In genomic region chr1:113917400-113918082, GRCh38 we compare ENCODE assay signal across 24 cellular contexts. TPM values are rescaled to one million over a fixed set of nuclear protein-coding genes. Genes with fewer than 3 reads are reported as not detected.
DNase-seq lines count a peak whose midpoint lies in the region; ATAC-seq, FAIRE-seq and TF ChIP-seq lines count a peak whose summit lies in the region.
"Had no signal": no experiment of that assay in that cellular context is flagged by ENCODE, and none has a peak within 500 bp of the region (broad histone marks: within the 10 kb centered on the region; RNA-seq: fewer than 3 reads in every experiment).

No MANE protein-coding gene starts in this region.

- H4K91ac ChIP-seq in neuronal stem cell (ENCODE audit: low read depth, low read length, poor library complexity) = no peak overlapping the region

- H3K23ac ChIP-seq in neuronal stem cell (ENCODE audit: low read depth, low read length, poor library complexity) = no peak overlapping the region

- no peak overlapping the region for H3K4ac ChIP-seq in neuronal stem cell (ENCODE audit: low read length)

- H4K8ac ChIP-seq in neuronal stem cell (ENCODE audit: low read depth, low read length) = no peak overlapping the region

- no peak overlapping the region for H2BK12ac ChIP-seq in neuronal stem cell (ENCODE audit: low read length)

- H3K36me3 Mint-ChIP-seq in activated CD4-positive, alpha-beta T cell treated with anti-CD3 and anti-CD28 coated beads for 36 hours (ENCODE audit: low read depth) = peaks cover 4% of the 10 kb centered on the region
- H3K36me3 Mint-ChIP-seq in activated CD4-positive, alpha-beta T cell treated with anti-CD3 and anti-CD28 coated beads, Interleukin-2, amount 10 ng/mL, durations not matched to agents 7 days and 5 days (ENCODE audit: low read depth) = peaks cover 14% of the 10 kb centered on the region
- H3K36me3 Mint-ChIP-seq: activated CD4-positive, alpha-beta memory T cell treated with anti-CD3 and anti-CD28 coated beads for 36 hours; natural killer cell treated with Interleukin-12 subunit alpha and Interleukin-12 subunit beta and Interleukin-15 and Interleukin-18, amount 100 ng/mL, for 72 hours had no signal

- no CpG with 5 or more reads among the region's 2 CpGs for WGBS in neuronal stem cell (ENCODE audit: extremely low coverage in 2 of 2, insufficient read length in 2 of 2, insufficient replicate concordance in 1 of 2), 2 donors

- H2AFZ ChIP-seq in neuronal stem cell (ENCODE audit: low read length) = no peak overlapping the region

- H3K27ac ChIP-seq in neuronal stem cell (replicated peaks; ENCODE audit: low read length) = no peak overlapping the region
- H3K27ac ChIP-seq: ascending aorta, psoas muscle, upper lobe of right lung, VCaP had no signal

- no peak overlapping the region for H3K18ac ChIP-seq in neuronal stem cell (ENCODE audit: low read length)

- POLR2A ChIA-PET in activated CD4-positive, alpha-beta T cell treated with anti-CD3 and anti-CD28 coated beads for 36 hours (lab: Charles Lee) = interaction anchor here (0.5 kb wide), 1 partner anchor 12 kb away, joined by 3 read pairs; no protein-coding TSS in a partner anchor
- POLR2A ChIA-PET in activated CD4-positive, alpha-beta T cell treated with anti-CD3 and anti-CD28 coated beads, Interleukin-2, amount 10 ng/mL, durations not matched to agents 7 days and 5 days (lab: Charles Lee) = no interaction called here

- no peak overlapping the region for H3K9ac ChIP-seq in neuronal stem cell (ENCODE audit: low read depth, low read length, poor library complexity)

- H3K4me3 ChIP-seq in neuronal stem cell (ENCODE audit: low read length in 2 of 2) = no peak overlapping the region
- H3K4me3 ChIP-seq: ascending aorta, psoas muscle, upper lobe of right lung had no signal

- H3K9me3 ChIP-seq in neuronal stem cell (replicated peaks in 1 of 2; ENCODE audit: control insufficient read depth in 2 of 2, insufficient read depth in 1 of 2, low read depth in 1 of 2, low read length in 2 of 2) = no peaks in the 10 kb centered on the region
- H3K9me3 ChIP-seq: ascending aorta, psoas muscle, upper lobe of right lung had no signal

- no peak for DNase-seq in activated CD4-positive, alpha-beta T cell treated with anti-CD3 and anti-CD28 coated beads for 36 hours
- DNase-seq in activated CD4-positive, alpha-beta T cell treated with anti-CD3 and anti-CD28 coated beads, Interleukin-2, amount 10 ng/mL, durations not matched to agents 7 days and 5 days = no peak
- DNase-seq in RCC 7860 (ENCODE audit: low spot score) (peak; percentile 14), erythroblast (lab: John Stamatoyannopoulos, UW) (peak; percentile 42 to 69), renal cortical epithelial cell (ENCODE audit: low read depth) (peak; percentile 54), neuronal stem cell (ENCODE audit: low spot score) (no peak), globus pallidus (ENCODE audit: low spot score) (no peak)
- DNase-seq: activated CD4-positive, alpha-beta memory T cell treated with anti-CD3 and anti-CD28 coated beads for 36 hours; H9; islet precursor cell; KG1; NCI-H1417 treated with DMSO at 0.1 percent for 48 hours; psoas muscle; stimulated activated naive CD4-positive, alpha-beta T cell treated with Interleukin-2 at 50 U/mL for 16 hours; T-cell; upper lobe of right lung had no signal

- no peak overlapping the region for H3K27ac Mint-ChIP-seq in activated CD4-positive, alpha-beta T cell treated with anti-CD3 and anti-CD28 coated beads for 36 hours
- H3K27ac Mint-ChIP-seq in activated CD4-positive, alpha-beta T cell treated with anti-CD3 and anti-CD28 coated beads, Interleukin-2, amount 10 ng/mL, durations not matched to agents 7 days and 5 days = no peak overlapping the region
- H3K27ac Mint-ChIP-seq: activated CD4-positive, alpha-beta memory T cell treated with anti-CD3 and anti-CD28 coated beads for 36 hours; natural killer cell treated with Interleukin-12 subunit alpha and Interleukin-12 subunit beta and Interleukin-15 and Interleukin-18, amount 100 ng/mL, for 72 hours; T-cell had no signal

- H3K27me3 Mint-ChIP-seq in activated CD4-positive, alpha-beta T cell treated with anti-CD3 and anti-CD28 coated beads for 36 hours = no peaks in the 10 kb centered on the region
- H3K27me3 Mint-ChIP-seq in activated CD4-positive, alpha-beta T cell treated with anti-CD3 and anti-CD28 coated beads, Interleukin-2, amount 10 ng/mL, durations not matched to agents 7 days and 5 days = peaks cover 2% of the 10 kb centered on the region
- H3K27me3 Mint-ChIP-seq: activated CD4-positive, alpha-beta memory T cell treated with anti-CD3 and anti-CD28 coated beads for 36 hours; natural killer cell treated with Interleukin-12 subunit alpha and Interleukin-12 subunit beta and Interleukin-15 and Interleukin-18, amount 100 ng/mL, for 72 hours; T-cell had no signal

- peaks cover 0 to 18% of the 10 kb centered on the region in 2 donors for H3K36me3 ChIP-seq in neuronal stem cell (replicated peaks in 1 of 2; ENCODE audit: control insufficient read depth in 2 of 2, insufficient read depth in 2 of 2, low read length in 2 of 2)
- H3K36me3 ChIP-seq: ascending aorta, upper lobe of right lung had no signal

- peaks cover 0 to 4% of the 10 kb centered on the region in 2 donors for H3K4me1 ChIP-seq in neuronal stem cell (ENCODE audit: control insufficient read depth in 2 of 2, insufficient read depth in 1 of 2, low read depth in 1 of 2, low read length in 2 of 2)
- H3K4me1 ChIP-seq: upper lobe of right lung had no signal

- no peak overlapping the region for H2AK5ac ChIP-seq in neuronal stem cell (ENCODE audit: low read depth, low read length)

- TF ChIP-seq POLR2A in erythroblast (IDR thresholded peaks at IDR 0.05; ENCODE audit: low read length) = no peak

- H3K27me3 ChIP-seq in neuronal stem cell (ENCODE audit: control insufficient read depth in 3 of 3, insufficient read depth in 3 of 3, low read depth in 1 of 3, low read length in 3 of 3) = no peaks in the 10 kb centered on the region
- H3K27me3 ChIP-seq: ascending aorta, upper lobe of right lung had no signal

- no peak overlapping the region for H3K4me2 ChIP-seq in neuronal stem cell (ENCODE audit: insufficient read depth, low read length, poor library complexity, severe bottlenecking)

- no peaks in the 10 kb centered on the region for H3K9me3 Mint-ChIP-seq in activated CD4-positive, alpha-beta T cell treated with anti-CD3 and anti-CD28 coated beads for 36 hours (ENCODE audit: low read depth)
- H3K9me3 Mint-ChIP-seq in activated CD4-positive, alpha-beta T cell treated with anti-CD3 and anti-CD28 coated beads, Interleukin-2, amount 10 ng/mL, durations not matched to agents 7 days and 5 days = no peaks in the 10 kb centered on the region
- H3K9me3 Mint-ChIP-seq: activated CD4-positive, alpha-beta memory T cell treated with anti-CD3 and anti-CD28 coated beads for 36 hours; H9; natural killer cell treated with Interleukin-12 subunit alpha and Interleukin-12 subunit beta and Interleukin-15 and Interleukin-18, amount 100 ng/mL, for 72 hours; T-cell had no signal

- no peak overlapping the region for H3K4me3 Mint-ChIP-seq in activated CD4-positive, alpha-beta T cell treated with anti-CD3 and anti-CD28 coated beads for 36 hours
- H3K4me3 Mint-ChIP-seq in activated CD4-positive, alpha-beta T cell treated with anti-CD3 and anti-CD28 coated beads, Interleukin-2, amount 10 ng/mL, durations not matched to agents 7 days and 5 days = no peak overlapping the region
- H3K4me3 Mint-ChIP-seq: activated CD4-positive, alpha-beta memory T cell treated with anti-CD3 and anti-CD28 coated beads for 36 hours; CD14-positive monocyte; H9; natural killer cell treated with Interleukin-12 subunit alpha and Interleukin-12 subunit beta and Interleukin-15 and Interleukin-18, amount 100 ng/mL, for 72 hours; T-cell had no signal

- FAIRE-seq in RCC 7860 (lab: Jason Lieb, UNC) = no peak
- FAIRE-seq: A204.1, endothelial cell of umbilical vein, GM18507 had no signal

- H3K14ac ChIP-seq in neuronal stem cell (ENCODE audit: low read length) = no peak overlapping the region

- CTCF ChIA-PET in activated CD4-positive, alpha-beta T cell treated with anti-CD3 and anti-CD28 coated beads for 36 hours (lab: Charles Lee) = interaction anchor here (0.6 to 2.3 kb wide), 4 partner anchors 11 to 82 kb away, joined by 4 to 7 read pairs (median 4); partner anchors contain the start of gene HIPK1
- CTCF ChIA-PET in activated CD4-positive, alpha-beta T cell treated with anti-CD3 and anti-CD28 coated beads, Interleukin-2, amount 10 ng/mL, durations not matched to agents 7 days and 5 days (lab: Charles Lee) = interaction anchor here (0.7 to 1.6 kb wide), 6 partner anchors 11 to 132 kb away, joined by 3 to 5 read pairs (median 3); partner anchors contain the start of gene HIPK1

- peaks cover 8% of the 10 kb centered on the region for H3K4me1 Mint-ChIP-seq in activated CD4-positive, alpha-beta T cell treated with anti-CD3 and anti-CD28 coated beads for 36 hours
- H3K4me1 Mint-ChIP-seq in activated CD4-positive, alpha-beta T cell treated with anti-CD3 and anti-CD28 coated beads, Interleukin-2, amount 10 ng/mL, durations not matched to agents 7 days and 5 days = no peaks in the 10 kb centered on the region

- intact Hi-C loops in activated CD4-positive, alpha-beta T cell treated with anti-CD3 and anti-CD28 coated beads for 36 hours (cut with DNase I, micrococcal nuclease) = loop anchor here in 1 of 2 experiments (1.0 to 5.0 kb wide), 2 partner anchors 12 to 200 kb away; partner anchors contain the start of gene DCLRE1B

- H2BK5ac ChIP-seq in neuronal stem cell (ENCODE audit: low read length) = no peak overlapping the region

- no peak overlapping the region for H2BK15ac ChIP-seq in neuronal stem cell (ENCODE audit: low read length)

- H2BK120ac ChIP-seq in neuronal stem cell (ENCODE audit: low read depth, low read length) = no peak overlapping the region

- ATAC-seq in activated CD4-positive, alpha-beta T cell treated with anti-CD3 and anti-CD28 coated beads for 36 hours = peak; percentile 87
- no peak for ATAC-seq in GM21825 (IDR thresholded peaks at IDR 0.05; ENCODE audit: unreplicated experiment)
- ATAC-seq: psoas muscle, T-cell, upper lobe of right lung had no signal

- no peaks in the 10 kb centered on the region for H3K79me1 ChIP-seq in neuronal stem cell (ENCODE audit: low read depth, low read length)

RNA-seq across cellular contexts. Expression of gene HIPK1, which starts 11.6 kb away (rescaled TPM):
- total RNA-seq in activated CD4-positive, alpha-beta T cell treated with anti-CD3 and anti-CD28 coated beads for 36 hours = 10 to 100 TPM; 42.2 to 50.3 TPM
- total RNA-seq in activated CD4-positive, alpha-beta T cell treated with anti-CD3 and anti-CD28 coated beads, Interleukin-2, amount 10 ng/mL, durations not matched to agents 7 days and 5 days = 100 to 1,000 TPM in 1 of 2 experiments, 10 to 100 TPM in 1; 88.5 to 106 TPM
- 20.8 and 51.0 TPM in 2 replicates for total RNA-seq in renal cortical epithelial cell
- polyA plus RNA-seq in neuronal stem cell (2013, experiment 1 of 2) = 24.6 TPM
- 25.1 TPM for polyA plus RNA-seq in neuronal stem cell (2013, experiment 2 of 2)

RNA-seq across cellular contexts. Expression of gene DCLRE1B, which starts 12.4 kb away (rescaled TPM):
- 10 to 100 TPM; 18.2 to 21.8 TPM for total RNA-seq in activated CD4-positive, alpha-beta T cell treated with anti-CD3 and anti-CD28 coated beads for 36 hours
- total RNA-seq in activated CD4-positive, alpha-beta T cell treated with anti-CD3 and anti-CD28 coated beads, Interleukin-2, amount 10 ng/mL, durations not matched to agents 7 days and 5 days = 10 to 100 TPM; 16.2 to 19.4 TPM
- total RNA-seq in renal cortical epithelial cell = 2.7 and 4.9 TPM in 2 replicates
- 8.9 TPM for polyA plus RNA-seq in neuronal stem cell (2013, experiment 1 of 2)
- 9.1 TPM for polyA plus RNA-seq in neuronal stem cell (2013, experiment 2 of 2)

RNA-seq across cellular contexts. Expression of gene AP4B1, which starts 12.9 kb away (rescaled TPM):
- total RNA-seq in activated CD4-positive, alpha-beta T cell treated with anti-CD3 and anti-CD28 coated beads for 36 hours = 10 to 100 TPM; 27.7 to 39.2 TPM
- total RNA-seq in activated CD4-positive, alpha-beta T cell treated with anti-CD3 and anti-CD28 coated beads, Interleukin-2, amount 10 ng/mL, durations not matched to agents 7 days and 5 days = 10 to 100 TPM; 39.4 to 41.9 TPM
- total RNA-seq in renal cortical epithelial cell = 19.8 and 23.0 TPM in 2 replicates
- polyA plus RNA-seq in neuronal stem cell (2013, experiment 1 of 2) = 9.6 TPM
- polyA plus RNA-seq in neuronal stem cell (2013, experiment 2 of 2) = 8.3 TPM

RNA-seq across cellular contexts. Expression of gene BCL2L15, which starts 30.2 kb away (rescaled TPM):
- 1 to 10 TPM; 1.1 to 1.3 TPM for total RNA-seq in activated CD4-positive, alpha-beta T cell treated with anti-CD3 and anti-CD28 coated beads for 36 hours
- 1 to 10 TPM in 1 of 2 experiments, under 1 TPM in 1; 0.98 to 1.1 TPM for total RNA-seq in activated CD4-positive, alpha-beta T cell treated with anti-CD3 and anti-CD28 coated beads, Interleukin-2, amount 10 ng/mL, durations not matched to agents 7 days and 5 days
- total RNA-seq in renal cortical epithelial cell = 7.5 and 8.5 TPM in 2 replicates
- polyA plus RNA-seq in neuronal stem cell (2013, experiment 1 of 2) = 0.04 TPM
- 0.06 TPM for polyA plus RNA-seq in neuronal stem cell (2013, experiment 2 of 2)
- total RNA-seq: ascending aorta had no signal
- polyA plus RNA-seq: CD14-positive monocyte had no signal

RNA-seq across cellular contexts. Expression of gene PTPN22, which starts 46.0 kb away (rescaled TPM):
- total RNA-seq in activated CD4-positive, alpha-beta T cell treated with anti-CD3 and anti-CD28 coated beads for 36 hours = 10 to 100 TPM; 42.4 to 52.6 TPM
- total RNA-seq in activated CD4-positive, alpha-beta T cell treated with anti-CD3 and anti-CD28 coated beads, Interleukin-2, amount 10 ng/mL, durations not matched to agents 7 days and 5 days = 10 to 100 TPM; 62.8 to 74.6 TPM
- 2.1 and 4.6 TPM in 2 replicates for total RNA-seq in renal cortical epithelial cell
- not detected for polyA plus RNA-seq in neuronal stem cell (2013, experiment 1 of 2)
- 0.01 TPM for polyA plus RNA-seq in neuronal stem cell (2013, experiment 2 of 2)
- total RNA-seq: endothelial cell of umbilical vein, H9 had no signal
- polyA plus RNA-seq: endothelial cell of umbilical vein had no signal

Comparison
In these comparisons a context has a peak if more than half of its experiments do, and no peak if none do; other contexts are left out.
1. DNase-seq: peak in RCC 7860 (single experiment), erythroblast (2 of 2) and renal cortical epithelial cell (single experiment); none in activated CD4-positive, alpha-beta T cell treated with anti-CD3 and anti-CD28 coated beads for 36 hours (single experiment), activated CD4-positive, alpha-beta T cell treated with anti-CD3 and anti-CD28 coated beads, Interleukin-2, amount 10 ng/mL, durations not matched to agents 7 days and 5 days (single experiment), neuronal stem cell (single experiment) and globus pallidus (single experiment).